Comparison of ENCODE assay signal across 1 cellular context in genomic region chr6:137873273-137873762, GRCh38.
TF ChIP-seq lines count a peak whose summit lies in the region.

No MANE protein-coding gene starts in this region.

TF ChIP-seq in SK-N-SH treated with all-trans-retinoic acid at 6 μM for 48 hours, 23 proteins besides CTCF, POLR2A, EP300 and RAD21 (continued from another document):
- TF ChIP-seq, protein P1, sequence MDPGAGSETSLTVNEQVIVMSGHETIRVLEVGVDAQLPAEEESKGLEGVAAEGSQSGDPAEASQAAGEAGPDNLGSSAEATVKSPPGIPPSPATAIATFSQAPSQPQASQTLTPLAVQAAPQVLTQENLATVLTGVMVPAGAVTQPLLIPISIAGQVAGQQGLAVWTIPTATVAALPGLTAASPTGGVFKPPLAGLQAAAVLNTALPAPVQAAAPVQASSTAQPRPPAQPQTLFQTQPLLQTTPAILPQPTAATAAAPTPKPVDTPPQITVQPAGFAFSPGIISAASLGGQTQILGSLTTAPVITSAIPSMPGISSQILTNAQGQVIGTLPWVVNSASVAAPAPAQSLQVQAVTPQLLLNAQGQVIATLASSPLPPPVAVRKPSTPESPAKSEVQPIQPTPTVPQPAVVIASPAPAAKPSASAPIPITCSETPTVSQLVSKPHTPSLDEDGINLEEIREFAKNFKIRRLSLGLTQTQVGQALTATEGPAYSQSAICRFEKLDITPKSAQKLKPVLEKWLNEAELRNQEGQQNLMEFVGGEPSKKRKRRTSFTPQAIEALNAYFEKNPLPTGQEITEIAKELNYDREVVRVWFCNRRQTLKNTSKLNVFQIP (CRISPR knock-in tag; IDR thresholded peaks at IDR 0.05; ENCODE audit: borderline replicate concordance, low read depth) = no peak
- no peak for TF ChIP-seq ESRRG (CRISPR knock-in tag; IDR thresholded peaks at IDR 0.05)
